1 cellular context compared by ENCODE assay signal in genomic region chr21:28687571-28687970, GRCh38.
TF ChIP-seq lines count a peak whose summit lies in the region.

No MANE protein-coding gene starts in this region.

TF ChIP-seq in K562, 482 proteins besides CTCF, POLR2A, EP300 and RAD21 (continued from another document):
- no peak for TF ChIP-seq ZBTB49 (CRISPR knock-in tag; IDR thresholded peaks at IDR 0.05; ENCODE audit: borderline replicate concordance)
- TF ChIP-seq NFIX (CRISPR knock-in tag; IDR thresholded peaks at IDR 0.05; ENCODE audit: low read depth), result peak; percentile 70
